6 cellular contexts compared by ENCODE assay signal in genomic region chr3:9104121-9104520, GRCh38.
"Had no signal": no experiment of that assay in that cellular context is flagged by ENCODE, and none has a peak within 500 bp of the region (broad histone marks: within the 10 kb centered on the region; RNA-seq: fewer than 3 reads in every experiment).

No MANE protein-coding gene starts in this region.

- H2AFZ ChIP-seq: GM23248 had no signal

- FAIRE-seq: H54, HTR-8/SVneo had no signal

- H3K27ac ChIP-seq: GM23248 had no signal

- DNase-seq: GM23248, GOT3, H9, HCEC 1CT had no signal

- H3K4me3 ChIP-seq: GM23248 had no signal

- H3K9ac ChIP-seq: GM23248 had no signal
